8 cellular contexts compared by ENCODE assay signal in the genomic region with DNA sequence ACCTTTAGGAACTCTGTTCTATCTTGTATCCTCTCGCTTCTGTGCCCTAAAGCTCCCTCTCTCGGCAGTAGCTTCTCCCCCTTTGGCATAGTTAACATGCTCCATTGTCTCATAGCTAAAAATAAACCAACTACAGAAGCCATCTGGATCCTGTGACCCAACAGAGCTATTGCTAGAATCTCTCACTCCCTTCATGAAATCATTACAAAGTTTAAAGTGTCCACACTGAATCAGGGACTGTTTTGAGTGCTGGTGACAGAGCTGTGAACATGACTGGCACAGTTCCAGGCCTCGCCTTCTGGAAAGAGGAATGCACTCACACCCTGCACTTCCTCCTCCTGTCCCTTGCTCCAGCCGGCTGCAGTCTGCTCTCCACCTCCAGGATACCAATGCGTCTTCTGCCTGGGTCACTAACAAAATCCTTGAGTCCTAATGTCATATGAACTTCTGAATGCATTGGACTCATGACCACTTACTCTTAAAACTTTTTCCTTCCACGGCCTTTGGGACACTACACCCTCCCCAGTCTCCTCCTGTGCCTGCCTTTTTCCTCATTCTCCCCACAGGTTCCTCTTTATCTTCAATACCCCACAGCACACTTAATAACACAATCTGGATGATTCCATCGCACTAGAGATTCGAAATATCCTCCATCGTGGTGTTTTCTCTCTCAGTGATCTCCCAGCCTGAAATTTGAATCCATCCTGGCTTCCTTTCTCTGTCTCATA. TPM values are rescaled to one million over a fixed set of nuclear protein-coding genes. Genes with fewer than 3 reads are reported as not detected.
DNase-seq lines count a peak whose midpoint lies in the region; ATAC-seq and TF ChIP-seq lines count a peak whose summit lies in the region.

No MANE protein-coding gene starts in this region.

- TF ChIP-seq CTCF in upper lobe of right lung (IDR thresholded peaks at IDR 0.05): no peak

- H3K27me3 ChIP-seq in upper lobe of right lung: no peaks in the 10 kb centered on the region

- peak; percentile 96 for ATAC-seq in upper lobe of right lung
- no peak for ATAC-seq in HG02885 (IDR thresholded peaks at IDR 0.05; ENCODE audit: poor library complexity, unreplicated experiment)

- intact Hi-C loops in upper lobe of right lung (cut with DNase I): no loop called here

- H3K9me3 ChIP-seq in upper lobe of right lung: no peaks in the 10 kb centered on the region

- DNase-seq in NCI-H748 (lab: John Stamatoyannopoulos, UW; ENCODE audit: unreplicated experiment): peak; percentile 23
- no peak for DNase-seq in NCI-H748 treated with DMSO at 0.1 percent for 48 hours (lab: John Stamatoyannopoulos, UW)
- peak; percentile 51 for DNase-seq in astrocyte of the hippocampus (ENCODE audit: low read depth, low spot score)
- peak; percentile 90 for DNase-seq in kidney tubule cell (ENCODE audit: low spot score)
- DNase-seq in upper lobe of right lung: peak; percentile 92
- no peak for DNase-seq in NAMALWA (ENCODE audit: low spot score)
- no peak for DNase-seq in NCI-H1048 (lab: John Stamatoyannopoulos, UW)

- peak overlapping the region; percentile 43 for H3K27ac ChIP-seq in upper lobe of right lung

- H3K4me3 ChIP-seq in upper lobe of right lung: peak overlapping the region; percentile 6

- peaks cover 26% of the 10 kb centered on the region for H3K4me1 ChIP-seq in upper lobe of right lung

- H3K36me3 ChIP-seq in upper lobe of right lung: no peaks in the 10 kb centered on the region

RNA-seq across cellular contexts. Expression of gene PLBD1, which starts 13.2 kb away (rescaled TPM):
- 49.3 TPM for total RNA-seq in upper lobe of right lung

Comparison
In these comparisons a context has a peak if more than half of its experiments do, and no peak if none do; other contexts are left out.
1. DNase-seq: peak in NCI-H748 (single experiment), astrocyte of the hippocampus (single experiment), kidney tubule cell (single experiment) and upper lobe of right lung (single experiment); none in NCI-H748 treated with DMSO at 0.1 percent for 48 hours (single experiment), NAMALWA (single experiment) and NCI-H1048 (single experiment).